In the genomic region with DNA sequence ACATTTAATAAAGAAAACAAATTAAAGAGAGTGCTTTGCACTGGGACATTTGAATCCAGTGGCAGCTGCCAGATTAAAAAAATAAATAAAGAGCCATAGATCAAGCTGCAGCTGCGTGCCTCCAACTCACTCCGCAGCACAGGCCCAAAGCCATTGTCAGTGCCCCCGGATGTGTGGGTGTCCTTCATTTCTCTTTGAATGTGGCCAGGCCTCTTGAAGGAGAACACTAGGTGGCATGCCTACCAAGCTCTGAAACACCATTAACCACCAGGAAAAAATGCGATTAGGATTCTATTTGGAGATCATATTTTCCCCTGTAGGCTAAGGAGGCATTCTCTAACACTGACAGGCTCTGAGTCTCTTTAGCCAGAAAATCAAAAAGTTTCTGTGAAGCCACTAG, we compare ENCODE assay signal across 10 cellular contexts.
DNase-seq lines count a peak whose midpoint lies in the region; ATAC-seq, FAIRE-seq and TF ChIP-seq lines count a peak whose summit lies in the region.
"Had no signal": no experiment of that assay in that cellular context is flagged by ENCODE, and none has a peak within 500 bp of the region (broad histone marks: within the 10 kb centered on the region; RNA-seq: fewer than 3 reads in every experiment).

No MANE protein-coding gene starts in this region.

- no peaks in the 10 kb centered on the region for H3K79me2 ChIP-seq in HepG2 (ENCODE audit: insufficient read depth, low read length)

- 56% methylated on average over 4 of the region's 4 CpGs for WGBS in HepG2 (ENCODE audit: low lambda C conversion rate)

- POLR2A ChIA-PET in HepG2 (lab: Yijun Ruan, JAX), result no interaction called here
- POLR2A ChIA-PET in CD8-positive, alpha-beta T cell (lab: Charles Lee), result no interaction called here

- H3K4me2 ChIP-seq in HepG2 (ENCODE audit: low read depth, low read length), result no peak overlapping the region

- H3K4me3 ChIP-seq in cardiac fibroblast (replicated peaks in 1 of 2; ENCODE audit: low read depth in 2 of 2, low read length in 2 of 2) (no peak overlapping the region), HepG2 (replicated peaks in 1 of 3; ENCODE audit: insufficient read depth in 1 of 3, low read depth in 2 of 3, low read length in 3 of 3) (no peak overlapping the region)
- no peak overlapping the region for H3K4me3 ChIP-seq in CD8-positive, alpha-beta T cell (ENCODE audit: low read depth, low read length)

- peak; percentile 3 for DNase-seq in AG09319 (ENCODE audit: extremely low read depth, low read depth)
- DNase-seq in NCI-H146 (lab: John Stamatoyannopoulos, UW), result peak; percentile 84
- DNase-seq in cardiac fibroblast (ENCODE audit: low read depth in 2 of 2), result peak in 1 of 2 donors; percentile 31
- no peak for DNase-seq in HepG2 (ENCODE audit: low spot score)
- DNase-seq in EL, result no peak
- no peak for DNase-seq in CD8-positive, alpha-beta T cell
- no peak for DNase-seq in NOMO-1 treated with dmso at 0.1 percent for 144 hours (lab: John Stamatoyannopoulos, UW; ENCODE audit: unreplicated experiment)
- DNase-seq: activated naive CD8-positive, alpha-beta T cell treated with anti-CD3 and anti-CD28 coated beads for 36 hours; T-helper 9 cell had no signal

- H3K36me3 Mint-ChIP-seq in CD8-positive, alpha-beta T cell, result no peaks in the 10 kb centered on the region
- H3K36me3 Mint-ChIP-seq: activated naive CD8-positive, alpha-beta T cell treated with anti-CD3 and anti-CD28 coated beads for 36 hours had no signal

- CTCF ChIA-PET in HepG2 (lab: Yijun Ruan, JAX; ENCODE audit: low intra/inter-chr PET ratio, low total read pairs), result no interaction called here
- CTCF ChIA-PET in CD8-positive, alpha-beta T cell (lab: Charles Lee), result interaction anchor here (0.8 kb wide), 1 partner anchor 395 kb away, joined by 3 read pairs; no protein-coding TSS in a partner anchor

- H2AFZ ChIP-seq in HepG2 (ENCODE audit: low read length), result no peak overlapping the region

- no TSS peak for BruUV-seq in HepG2 (replicated peaks; lab: Mats Ljungman, UMichigan)

- TF ChIP-seq EP300 in HepG2 (IDR thresholded peaks at IDR 0.05; ENCODE audit: low read depth in 2 of 2, low read length in 2 of 2) (no peak), HepG2 (CRISPR knock-in tag; IDR thresholded peaks at IDR 0.05; ENCODE audit: borderline replicate concordance) (no peak)

- H3K4me1 Mint-ChIP-seq in CD8-positive, alpha-beta T cell (ENCODE audit: low read depth), result no peaks in the 10 kb centered on the region

- no peak for FAIRE-seq in HepG2 (lab: Jason Lieb, UNC)

- no peaks in the 10 kb centered on the region; a peak in 1 of 5 replicates for H3K27me3 ChIP-seq in HepG2 (ENCODE audit: control insufficient read depth in 1 of 2, insufficient read depth in 2 of 2, low read length in 2 of 2)
- H3K27me3 ChIP-seq in CD8-positive, alpha-beta T cell (ENCODE audit: insufficient read depth, low read length), result no peaks in the 10 kb centered on the region

- no peak overlapping the region for H3K27ac Mint-ChIP-seq in CD8-positive, alpha-beta T cell
- H3K27ac Mint-ChIP-seq: activated naive CD8-positive, alpha-beta T cell treated with anti-CD3 and anti-CD28 coated beads for 36 hours had no signal

- H3K4me3 Mint-ChIP-seq in CD8-positive, alpha-beta T cell, result no peak overlapping the region
- H3K4me3 Mint-ChIP-seq: activated naive CD8-positive, alpha-beta T cell treated with anti-CD3 and anti-CD28 coated beads for 36 hours had no signal

- H4K20me1 ChIP-seq in HepG2 (ENCODE audit: insufficient read depth, low read length), result no peaks in the 10 kb centered on the region

- TF ChIP-seq CTCF in AG09319 (IDR thresholded peaks at IDR 0.05; ENCODE audit: low read depth, low read length), result peak; percentile 56
- peak; percentile 1 for TF ChIP-seq CTCF in cardiac fibroblast (IDR thresholded peaks at IDR 0.05; ENCODE audit: low read depth, low read length)
- TF ChIP-seq CTCF in HepG2 (CRISPR knock-in tag; IDR thresholded peaks at IDR 0.05), result peak; percentile 29
- no peak for TF ChIP-seq CTCF in CD8-positive, alpha-beta T cell (IDR thresholded peaks at IDR 0.05)

- H3K9ac ChIP-seq in HepG2 (ENCODE audit: insufficient read depth, low read depth, low read length), result no peak overlapping the region

- H3K9me3 ChIP-seq in HepG2 (ENCODE audit: low read length), result no peaks in the 10 kb centered on the region
- H3K9me3 ChIP-seq in CD8-positive, alpha-beta T cell (ENCODE audit: low read length), result no peaks in the 10 kb centered on the region

- H3K27ac ChIP-seq in HepG2 (ENCODE audit: extremely low read length, insufficient read depth, low read length), result no peak overlapping the region
- H3K27ac ChIP-seq in CD8-positive, alpha-beta T cell (ENCODE audit: low read depth, low read length), result no peak overlapping the region

- TF ChIP-seq RAD21 in HepG2 (CRISPR knock-in tag; IDR thresholded peaks at IDR 0.05), result no peak

- in situ Hi-C loops in HepG2 (cut with HindIII; ENCODE audit: extremely low pct_ligation_motif_present, low pct_unique_long_range_greater_than_20kb), result no loop called here

- no peak for TF ChIP-seq POLR2A in HepG2 (IDR thresholded peaks at IDR 0.05; ENCODE audit: insufficient read depth in 1 of 2, low read depth in 2 of 2, low read length in 2 of 2)

- no peaks in the 10 kb centered on the region for H3K36me3 ChIP-seq in HepG2 (replicated peaks in 1 of 2; ENCODE audit: control insufficient read depth in 1 of 2, insufficient read depth in 2 of 2, low read length in 2 of 2)
- H3K36me3 ChIP-seq in CD8-positive, alpha-beta T cell (ENCODE audit: insufficient read depth, low read length), result no peaks in the 10 kb centered on the region

- H3K27me3 Mint-ChIP-seq in CD8-positive, alpha-beta T cell (ENCODE audit: low read depth), result no peaks in the 10 kb centered on the region
- H3K27me3 Mint-ChIP-seq: activated naive CD8-positive, alpha-beta T cell treated with anti-CD3 and anti-CD28 coated beads for 36 hours had no signal

- no peaks in the 10 kb centered on the region for H3K9me3 Mint-ChIP-seq in CD8-positive, alpha-beta T cell
- H3K9me3 Mint-ChIP-seq: activated naive CD8-positive, alpha-beta T cell treated with anti-CD3 and anti-CD28 coated beads for 36 hours had no signal

- intact Hi-C loops in HepG2 (cut with micrococcal nuclease; ENCODE audit: unreplicated experiment), result no loop called here
- intact Hi-C loops in CD8-positive, alpha-beta T cell (cut with DNase I, micrococcal nuclease), result no loop called here

- H3K4me1 ChIP-seq in HepG2 (ENCODE audit: insufficient read depth, low read length), result no peaks in the 10 kb centered on the region
- no peaks in the 10 kb centered on the region for H3K4me1 ChIP-seq in CD8-positive, alpha-beta T cell (ENCODE audit: insufficient read depth, low read length)

- ATAC-seq in HepG2 (no peak; the same call in 2 of the 3 replicates), GM18909 (IDR thresholded peaks at IDR 0.05; ENCODE audit: poor library complexity, unreplicated experiment) (no peak)
- ATAC-seq in CD8-positive, alpha-beta T cell, result no peak

TF ChIP-seq in HepG2, 621 proteins besides CTCF, POLR2A, EP300 and RAD21:
- TF ChIP-seq ZNF207 (IDR thresholded peaks at IDR 0.05; ENCODE audit: borderline replicate concordance), result no peak
- TF ChIP-seq STAG1 (CRISPR knock-in tag; IDR thresholded peaks at IDR 0.05), result peak; percentile 23; the same call in 1 of the 2 replicates

Comparison
In these comparisons a context has a peak if more than half of its experiments do, and no peak if none do; other contexts are left out.
1. DNase-seq: peak in AG09319 (single experiment) and NCI-H146 (single experiment); none in HepG2 (single experiment), EL (single experiment), CD8-positive, alpha-beta T cell (0 of 7) and NOMO-1 treated with dmso at 0.1 percent for 144 hours (single experiment).